In the genomic region with DNA sequence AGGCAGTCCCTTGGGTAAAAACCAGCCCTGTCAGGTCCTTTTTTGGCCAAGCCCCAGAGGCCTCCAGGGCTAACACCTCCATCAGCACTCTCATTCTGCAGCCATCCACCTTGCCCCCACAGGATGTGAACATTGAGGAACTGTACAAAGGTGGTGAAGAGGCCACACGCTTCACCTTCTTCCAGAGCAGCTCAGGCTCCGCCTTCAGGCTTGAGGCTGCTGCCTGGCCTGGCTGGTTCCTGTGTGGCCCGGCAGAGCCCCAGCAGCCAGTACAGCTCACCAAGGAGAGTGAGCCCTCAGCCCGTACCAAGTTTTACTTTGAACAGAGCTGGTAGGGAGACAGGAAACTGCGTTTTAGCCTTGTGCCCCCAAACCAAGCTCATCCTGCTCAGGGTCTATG, we compare ENCODE assay signal across 25 cellular contexts. TPM values are rescaled to one million over a fixed set of nuclear protein-coding genes. Genes with fewer than 3 reads are reported as not detected.
"Had no signal": no experiment of that assay in that cellular context is flagged by ENCODE, and none has a peak within 500 bp of the region (broad histone marks: within the 10 kb centered on the region; RNA-seq: fewer than 3 reads in every experiment).

No MANE protein-coding gene starts in this region.

- H3K9me3 Mint-ChIP-seq: activated T-cell treated with anti-CD3 and anti-CD28 coated beads, Interleukin-2, amount 50 U/mL, for 24 hours; effector memory CD8-positive, alpha-beta T cell; immature natural killer cell had no signal

- H3K36me3 Mint-ChIP-seq: immature natural killer cell had no signal

- H3K27me3 Mint-ChIP-seq: activated T-cell treated with anti-CD3 and anti-CD28 coated beads, Interleukin-2, amount 50 U/mL, for 24 hours had no signal

- H3K4me3 Mint-ChIP-seq: activated T-cell treated with anti-CD3 and anti-CD28 coated beads, Interleukin-2, amount 50 U/mL, for 24 hours; effector memory CD8-positive, alpha-beta T cell; immature natural killer cell had no signal

- H3K27ac Mint-ChIP-seq: activated T-cell treated with anti-CD3 and anti-CD28 coated beads, Interleukin-2, amount 50 U/mL, for 24 hours; immature natural killer cell had no signal

- DNase-seq: activated CD4-positive, CD25-positive, alpha-beta regulatory T cell treated with anti-CD3 and anti-CD28 coated beads, Interleukin-2, amount 50 U/mL, for 72 hours; activated T-cell treated with anti-CD3 and anti-CD28 coated beads, Interleukin-2, amount 50 U/mL, for 24 hours; dermis blood vessel endothelial cell; effector memory CD8-positive, alpha-beta T cell; head of caudate nucleus; immature natural killer cell; left cardiac atrium; ovary; right lobe of liver; stimulated activated CD4-positive, alpha-beta T cell treated with anti-CD3 and anti-CD28 coated beads, Interleukin-4, amount 100 ng/mL, for 4 hours; stimulated activated CD8-positive, alpha-beta memory T cell treated with anti-CD3 and anti-CD28 coated beads, Interleukin-4, amount 100 ng/mL, for 48 hours; stomach; T-helper 1 cell; T1000; testis had no signal

- H3K4me3 ChIP-seq: lung, ovary, right lobe of liver, SK-N-MC, smooth muscle cell, stomach, testis had no signal

- ATAC-seq: effector memory CD8-positive, alpha-beta T cell; left cardiac atrium; right lobe of liver had no signal

RNA-seq across cellular contexts. Expression of a gene that starts 7.3 kb away (rescaled TPM):
- total RNA-seq: activated CD8-positive, alpha-beta memory T cell treated with anti-CD3 and anti-CD28 coated beads for 36 hours; astrocyte; chondrocyte; dermis blood vessel endothelial cell; fibroblast of lung; frontal cortex; left cardiac atrium; lung; ovary; pulmonary artery endothelial cell; right lobe of liver; smooth muscle cell; stomach; urinary bladder had no signal

RNA-seq across cellular contexts. Expression of a gene that starts 16.0 kb away (rescaled TPM):
- total RNA-seq: activated CD8-positive, alpha-beta memory T cell treated with anti-CD3 and anti-CD28 coated beads for 36 hours; chondrocyte; dermis blood vessel endothelial cell; fibroblast of lung; frontal cortex; left cardiac atrium; ovary; pulmonary artery endothelial cell; right lobe of liver; stomach; testis had no signal

RNA-seq across cellular contexts. Expression of a gene that starts 22.4 kb away (rescaled TPM):
- total RNA-seq: activated CD8-positive, alpha-beta memory T cell treated with anti-CD3 and anti-CD28 coated beads for 36 hours; astrocyte; chondrocyte; dermis blood vessel endothelial cell; fibroblast of lung; frontal cortex; left cardiac atrium; lung; ovary; pulmonary artery endothelial cell; right lobe of liver; smooth muscle cell; stomach; testis; urinary bladder had no signal

RNA-seq across cellular contexts. Expression of a gene that starts 52.4 kb away (rescaled TPM):
- total RNA-seq: astrocyte, chondrocyte, fibroblast of lung, frontal cortex, pulmonary artery endothelial cell had no signal
